In the genomic region with DNA sequence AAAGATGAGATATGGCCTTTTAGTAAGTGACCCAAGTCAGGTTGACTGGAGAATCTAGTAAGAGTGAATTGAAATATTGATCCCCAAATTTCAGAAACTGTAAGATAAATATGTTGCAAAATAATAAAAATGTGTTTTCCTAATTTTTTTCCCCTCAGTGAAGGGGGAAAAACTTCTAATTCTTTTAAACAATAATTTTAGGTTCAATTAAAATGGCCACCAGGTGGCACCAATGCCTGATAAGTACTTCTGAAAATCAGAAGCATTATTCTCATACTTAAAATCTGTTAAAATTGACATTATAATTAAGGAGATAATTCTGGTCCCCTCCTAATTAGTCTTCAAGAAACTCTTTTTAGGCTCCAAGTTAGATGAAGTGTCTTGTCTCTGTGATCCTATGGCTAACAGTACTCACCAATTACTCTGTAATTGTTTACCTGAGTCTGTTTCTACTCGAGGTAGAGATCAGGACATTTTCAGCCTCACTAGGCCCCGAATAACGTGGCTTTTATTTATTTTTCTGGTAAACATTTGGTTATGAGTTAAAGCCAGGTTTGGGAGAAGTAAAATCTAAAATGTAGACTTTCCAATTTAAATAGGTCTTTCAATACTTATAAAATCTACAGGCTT, we compare ENCODE assay signal across 2 cellular contexts.
TF ChIP-seq lines count a peak whose summit lies in the region.

No MANE protein-coding gene starts in this region.

TF ChIP-seq in Ishikawa, 13 proteins besides CTCF, POLR2A, EP300 and RAD21 (continued from another document):
- TF ChIP-seq, protein P1, sequence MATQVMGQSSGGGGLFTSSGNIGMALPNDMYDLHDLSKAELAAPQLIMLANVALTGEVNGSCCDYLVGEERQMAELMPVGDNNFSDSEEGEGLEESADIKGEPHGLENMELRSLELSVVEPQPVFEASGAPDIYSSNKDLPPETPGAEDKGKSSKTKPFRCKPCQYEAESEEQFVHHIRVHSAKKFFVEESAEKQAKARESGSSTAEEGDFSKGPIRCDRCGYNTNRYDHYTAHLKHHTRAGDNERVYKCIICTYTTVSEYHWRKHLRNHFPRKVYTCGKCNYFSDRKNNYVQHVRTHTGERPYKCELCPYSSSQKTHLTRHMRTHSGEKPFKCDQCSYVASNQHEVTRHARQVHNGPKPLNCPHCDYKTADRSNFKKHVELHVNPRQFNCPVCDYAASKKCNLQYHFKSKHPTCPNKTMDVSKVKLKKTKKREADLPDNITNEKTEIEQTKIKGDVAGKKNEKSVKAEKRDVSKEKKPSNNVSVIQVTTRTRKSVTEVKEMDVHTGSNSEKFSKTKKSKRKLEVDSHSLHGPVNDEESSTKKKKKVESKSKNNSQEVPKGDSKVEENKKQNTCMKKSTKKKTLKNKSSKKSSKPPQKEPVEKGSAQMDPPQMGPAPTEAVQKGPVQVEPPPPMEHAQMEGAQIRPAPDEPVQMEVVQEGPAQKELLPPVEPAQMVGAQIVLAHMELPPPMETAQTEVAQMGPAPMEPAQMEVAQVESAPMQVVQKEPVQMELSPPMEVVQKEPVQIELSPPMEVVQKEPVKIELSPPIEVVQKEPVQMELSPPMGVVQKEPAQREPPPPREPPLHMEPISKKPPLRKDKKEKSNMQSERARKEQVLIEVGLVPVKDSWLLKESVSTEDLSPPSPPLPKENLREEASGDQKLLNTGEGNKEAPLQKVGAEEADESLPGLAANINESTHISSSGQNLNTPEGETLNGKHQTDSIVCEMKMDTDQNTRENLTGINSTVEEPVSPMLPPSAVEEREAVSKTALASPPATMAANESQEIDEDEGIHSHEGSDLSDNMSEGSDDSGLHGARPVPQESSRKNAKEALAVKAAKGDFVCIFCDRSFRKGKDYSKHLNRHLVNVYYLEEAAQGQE (IDR thresholded peaks at IDR 0.05; ENCODE audit: low read depth): no peak
- TF ChIP-seq FOXM1 (IDR thresholded peaks at IDR 0.05; ENCODE audit: borderline replicate concordance, low read depth): no peak
- no peak for TF ChIP-seq TCF12 (IDR thresholded peaks at IDR 0.05; ENCODE audit: low read depth)
- no peak for TF ChIP-seq CEBPB (IDR thresholded peaks at IDR 0.05)
- TF ChIP-seq YY1 (IDR thresholded peaks at IDR 0.05; ENCODE audit: low read depth): no peak
- TF ChIP-seq, protein P2, sequence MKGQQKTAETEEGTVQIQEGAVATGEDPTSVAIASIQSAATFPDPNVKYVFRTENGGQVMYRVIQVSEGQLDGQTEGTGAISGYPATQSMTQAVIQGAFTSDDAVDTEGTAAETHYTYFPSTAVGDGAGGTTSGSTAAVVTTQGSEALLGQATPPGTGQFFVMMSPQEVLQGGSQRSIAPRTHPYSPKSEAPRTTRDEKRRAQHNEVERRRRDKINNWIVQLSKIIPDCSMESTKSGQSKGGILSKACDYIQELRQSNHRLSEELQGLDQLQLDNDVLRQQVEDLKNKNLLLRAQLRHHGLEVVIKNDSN (IDR thresholded peaks at IDR 0.05): no peak
- TF ChIP-seq, protein P3, sequence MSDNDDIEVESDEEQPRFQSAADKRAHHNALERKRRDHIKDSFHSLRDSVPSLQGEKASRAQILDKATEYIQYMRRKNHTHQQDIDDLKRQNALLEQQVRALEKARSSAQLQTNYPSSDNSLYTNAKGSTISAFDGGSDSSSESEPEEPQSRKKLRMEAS (IDR thresholded peaks at IDR 0.05): no peak

TF ChIP-seq in SK-N-SH treated with all-trans-retinoic acid at 6 μM for 48 hours, 23 proteins besides CTCF, POLR2A, EP300 and RAD21 (continued from another document):
- TF ChIP-seq, protein P4, sequence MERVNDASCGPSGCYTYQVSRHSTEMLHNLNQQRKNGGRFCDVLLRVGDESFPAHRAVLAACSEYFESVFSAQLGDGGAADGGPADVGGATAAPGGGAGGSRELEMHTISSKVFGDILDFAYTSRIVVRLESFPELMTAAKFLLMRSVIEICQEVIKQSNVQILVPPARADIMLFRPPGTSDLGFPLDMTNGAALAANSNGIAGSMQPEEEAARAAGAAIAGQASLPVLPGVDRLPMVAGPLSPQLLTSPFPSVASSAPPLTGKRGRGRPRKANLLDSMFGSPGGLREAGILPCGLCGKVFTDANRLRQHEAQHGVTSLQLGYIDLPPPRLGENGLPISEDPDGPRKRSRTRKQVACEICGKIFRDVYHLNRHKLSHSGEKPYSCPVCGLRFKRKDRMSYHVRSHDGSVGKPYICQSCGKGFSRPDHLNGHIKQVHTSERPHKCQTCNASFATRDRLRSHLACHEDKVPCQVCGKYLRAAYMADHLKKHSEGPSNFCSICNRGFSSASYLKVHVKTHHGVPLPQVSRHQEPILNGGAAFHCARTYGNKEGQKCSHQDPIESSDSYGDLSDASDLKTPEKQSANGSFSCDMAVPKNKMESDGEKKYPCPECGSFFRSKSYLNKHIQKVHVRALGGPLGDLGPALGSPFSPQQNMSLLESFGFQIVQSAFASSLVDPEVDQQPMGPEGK (CRISPR knock-in tag; IDR thresholded peaks at IDR 0.05; ENCODE audit: borderline replicate concordance): no peak
- TF ChIP-seq ZNF565 (CRISPR knock-in tag; conservative IDR thresholded peaks at IDR 0.05; ENCODE audit: low read depth) (no peak), SNAI2 (CRISPR knock-in tag; IDR thresholded peaks at IDR 0.05) (no peak), ZFP30 (CRISPR knock-in tag; IDR thresholded peaks at IDR 0.05) (no peak), OSR1 (CRISPR knock-in tag; IDR thresholded peaks at IDR 0.05) (no peak), PPARA (CRISPR knock-in tag; IDR thresholded peaks at IDR 0.05; ENCODE audit: borderline replicate concordance) (no peak), ESRRG (CRISPR knock-in tag; IDR thresholded peaks at IDR 0.05) (no peak), ZNF70 (CRISPR knock-in tag; IDR thresholded peaks at IDR 0.05) (no peak), ZNF8 (CRISPR knock-in tag; IDR thresholded peaks at IDR 0.05) (no peak), RARB (CRISPR knock-in tag; IDR thresholded peaks at IDR 0.05) (no peak), BACH2 (CRISPR knock-in tag; IDR thresholded peaks at IDR 0.05; ENCODE audit: borderline replicate concordance) (no peak), CSDC2 (CRISPR knock-in tag; IDR thresholded peaks at IDR 0.05) (no peak), GLIS3 (CRISPR knock-in tag; IDR thresholded peaks at IDR 0.05) (no peak), TOX (CRISPR knock-in tag; IDR thresholded peaks at IDR 0.05; ENCODE audit: borderline replicate concordance) (no peak), TCF4 (CRISPR knock-in tag; IDR thresholded peaks at IDR 0.05; ENCODE audit: borderline replicate concordance) (no peak)
- TF ChIP-seq, protein P5, sequence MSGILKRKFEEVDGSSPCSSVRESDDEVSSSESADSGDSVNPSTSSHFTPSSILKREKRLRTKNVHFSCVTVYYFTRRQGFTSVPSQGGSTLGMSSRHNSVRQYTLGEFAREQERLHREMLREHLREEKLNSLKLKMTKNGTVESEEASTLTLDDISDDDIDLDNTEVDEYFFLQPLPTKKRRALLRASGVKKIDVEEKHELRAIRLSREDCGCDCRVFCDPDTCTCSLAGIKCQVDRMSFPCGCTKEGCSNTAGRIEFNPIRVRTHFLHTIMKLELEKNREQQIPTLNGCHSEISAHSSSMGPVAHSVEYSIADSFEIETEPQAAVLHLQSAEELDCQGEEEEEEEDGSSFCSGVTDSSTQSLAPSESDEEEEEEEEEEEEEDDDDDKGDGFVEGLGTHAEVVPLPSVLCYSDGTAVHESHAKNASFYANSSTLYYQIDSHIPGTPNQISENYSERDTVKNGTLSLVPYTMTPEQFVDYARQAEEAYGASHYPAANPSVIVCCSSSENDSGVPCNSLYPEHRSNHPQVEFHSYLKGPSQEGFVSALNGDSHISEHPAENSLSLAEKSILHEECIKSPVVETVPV (CRISPR knock-in tag; IDR thresholded peaks at IDR 0.05): no peak
